11 cellular contexts compared by ENCODE assay signal in genomic region chr12:65649126-65649525, GRCh38.
DNase-seq lines count a peak whose midpoint lies in the region; ATAC-seq, FAIRE-seq and TF ChIP-seq lines count a peak whose summit lies in the region.
"Had no signal": no experiment of that assay in that cellular context is flagged by ENCODE, and none has a peak within 500 bp of the region (broad histone marks: within the 10 kb centered on the region; RNA-seq: fewer than 3 reads in every experiment).

No MANE protein-coding gene starts in this region.

- peak overlapping the region; percentile 96 for H3K27ac ChIP-seq in astrocyte (ENCODE audit: low read depth, low read length)

- H3K4me3 ChIP-seq in astrocyte (ENCODE audit: insufficient read depth, low read depth, low read length), result no peak overlapping the region
- H3K4me3 ChIP-seq: GM12878 had no signal

- no peak for DNase-seq in Right ventricle myocardium superior
- no peak for DNase-seq in cardiac septum (ENCODE audit: low spot score)
- DNase-seq in astrocyte (ENCODE audit: low read depth), result peak; percentile 100
- peak; percentile 35 for DNase-seq in iPS-NIHi11 (ENCODE audit: low spot score)
- peak; percentile 80 for DNase-seq in urothelium cell line (ENCODE audit: low spot score)
- no peak for DNase-seq in UCSD-AML1 (lab: John Stamatoyannopoulos, UW; ENCODE audit: unreplicated experiment)
- DNase-seq in NCI-H526 (lab: John Stamatoyannopoulos, UW), result no peak
- DNase-seq: AML-193; effector CD8-positive, alpha-beta T cell had no signal

- no peak overlapping the region for H2AFZ ChIP-seq in astrocyte (ENCODE audit: low read depth, low read length)

- H3K4me1 Mint-ChIP-seq in astrocyte (ENCODE audit: low read depth, unreplicated experiment), result peaks cover 16% of the 10 kb centered on the region

- no peak overlapping the region for H3K4me3 Mint-ChIP-seq in astrocyte (ENCODE audit: unreplicated experiment)

- peak overlapping the region; percentile 34 for H3K27ac Mint-ChIP-seq in astrocyte (ENCODE audit: unreplicated experiment)

- no peak for TF ChIP-seq CTCF in astrocyte (IDR thresholded peaks at IDR 0.05; ENCODE audit: insufficient read depth, low read depth, low read length)

- H3K9me3 Mint-ChIP-seq in astrocyte (ENCODE audit: unreplicated experiment), result peaks cover 4% of the 10 kb centered on the region

- peaks cover 21% of the 10 kb centered on the region for H3K4me1 ChIP-seq in astrocyte (ENCODE audit: insufficient read depth, low read length)

- ATAC-seq in Right ventricle myocardium superior (ENCODE audit: poor library complexity) (peak; percentile 61), GM19023 (IDR thresholded peaks at IDR 0.05; ENCODE audit: unreplicated experiment) (no peak)
- ATAC-seq: GM12878 had no signal

- no peaks in the 10 kb centered on the region for H3K27me3 ChIP-seq in astrocyte (ENCODE audit: insufficient read depth, low read length)

- no peaks in the 10 kb centered on the region for H3K27me3 Mint-ChIP-seq in astrocyte (ENCODE audit: low read depth, unreplicated experiment)

- no peaks in the 10 kb centered on the region for H3K9me3 ChIP-seq in astrocyte (ENCODE audit: insufficient read depth, low read depth, low read length)

- H3K9ac ChIP-seq in astrocyte (ENCODE audit: low read length), result peak overlapping the region; percentile 65

- no peaks in the 10 kb centered on the region for H3K36me3 ChIP-seq in astrocyte (ENCODE audit: insufficient read depth, low read length)

- H3K79me2 ChIP-seq in astrocyte (ENCODE audit: insufficient read depth, low read length), result no peaks in the 10 kb centered on the region

- intact Hi-C loops in Right ventricle myocardium superior (cut with DNase I) (no loop called here), cardiac septum (cut with DNase I) (no loop called here)

- no peaks in the 10 kb centered on the region for H3K36me3 Mint-ChIP-seq in astrocyte (ENCODE audit: low read depth, unreplicated experiment)

- peak overlapping the region; percentile 37 for H3K4me2 ChIP-seq in astrocyte (ENCODE audit: low read length)

- FAIRE-seq in astrocyte (lab: Jason Lieb, UNC) (peak; percentile 100), urothelium cell line (lab: Jason Lieb, UNC) (peak; percentile 94)
- FAIRE-seq: GM12878 had no signal

- H4K20me1 ChIP-seq in astrocyte (ENCODE audit: insufficient read depth, low read length), result no peaks in the 10 kb centered on the region

Comparison
In these comparisons a context has a peak if more than half of its experiments do, and no peak if none do; other contexts are left out.
1. DNase-seq: peak in astrocyte (single experiment), iPS-NIHi11 (single experiment) and urothelium cell line (single experiment); none in Right ventricle myocardium superior (single experiment), cardiac septum (single experiment), UCSD-AML1 (single experiment) and NCI-H526 (0 of 2).